Comparison of ENCODE assay signal across 1 cellular context in the genomic region with DNA sequence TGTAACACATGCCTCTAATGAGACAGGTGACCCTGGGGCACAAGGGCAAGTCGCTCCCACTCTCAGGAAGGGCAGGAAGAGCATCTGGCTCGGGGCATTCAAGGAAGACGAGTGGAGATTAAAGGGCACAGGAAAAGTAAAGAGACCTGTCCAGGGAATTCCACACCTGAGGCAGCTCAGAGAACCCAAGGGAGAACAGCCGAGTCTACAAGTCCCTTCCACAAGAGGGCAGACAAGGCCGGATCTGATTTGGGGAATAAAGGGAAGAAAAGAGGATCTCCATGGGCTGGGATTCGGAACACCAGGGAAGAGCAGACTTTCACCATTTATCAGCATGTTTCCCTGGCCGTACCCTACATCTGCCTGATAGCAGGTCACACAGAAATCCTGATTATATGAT.
TF ChIP-seq lines count a peak whose summit lies in the region.

No MANE protein-coding gene starts in this region.

TF ChIP-seq in liver, 16 proteins besides CTCF, POLR2A, EP300 and RAD21 (continued from another document):
- TF ChIP-seq REST (IDR thresholded peaks at IDR 0.05) (no peak), GABPA (IDR thresholded peaks at IDR 0.05 in 1 of 2, conservative IDR thresholded peaks at IDR 0.05 in 1 of 2) (no peak)
